Comparison of ENCODE assay signal across 11 cellular contexts in the genomic region with DNA sequence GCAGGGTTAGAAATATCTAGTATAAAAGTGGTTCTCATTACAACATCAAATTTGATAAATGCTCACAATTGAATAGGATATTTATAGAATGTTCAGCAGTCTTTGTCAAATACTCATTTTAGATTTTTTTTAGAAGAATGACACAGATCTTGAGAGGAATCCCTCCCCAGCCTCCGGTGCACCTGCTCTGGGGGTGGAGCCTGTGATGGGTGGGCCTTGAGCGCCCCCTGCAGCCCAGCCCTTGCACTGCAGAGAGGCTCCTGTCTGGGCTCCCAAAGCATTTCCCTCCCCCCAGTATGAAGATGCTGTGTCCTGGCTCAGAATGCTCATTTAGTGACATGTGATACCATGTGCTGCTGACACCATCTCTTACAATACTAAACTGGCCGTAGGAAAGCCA.
DNase-seq lines count a peak whose midpoint lies in the region; ATAC-seq, FAIRE-seq and TF ChIP-seq lines count a peak whose summit lies in the region.
"Had no signal": no experiment of that assay in that cellular context is flagged by ENCODE, and none has a peak within 500 bp of the region (broad histone marks: within the 10 kb centered on the region; RNA-seq: fewer than 3 reads in every experiment).

No MANE protein-coding gene starts in this region.

- H3K27me3 ChIP-seq in HCT116 (ENCODE audit: insufficient read depth, low read length) = no peaks in the 10 kb centered on the region
- no peaks in the 10 kb centered on the region; a peak in 1 of 5 replicates for H3K27me3 ChIP-seq in K562 (ENCODE audit: control insufficient read depth in 2 of 2, insufficient read depth in 2 of 2, low read length in 2 of 2)
- no peaks in the 10 kb centered on the region for H3K27me3 ChIP-seq in thyroid gland
- H3K27me3 ChIP-seq in left ventricle myocardium inferior (ENCODE audit: low read depth) = peaks cover 68% of the 10 kb centered on the region
- H3K27me3 ChIP-seq in mesendoderm (ENCODE audit: insufficient read depth, low read length, poor library complexity) = no peaks in the 10 kb centered on the region

- no peak overlapping the region for H2BK120ac ChIP-seq in mesendoderm (ENCODE audit: low read depth, low read length)

- intact Hi-C loops in HCT116 (cut with micrococcal nuclease) = no loop called here
- intact Hi-C loops in activated CD4-positive, alpha-beta T cell treated with anti-CD3 and anti-CD28 coated beads for 36 hours (cut with DNase I, micrococcal nuclease) = loop anchor here in 1 of 2 experiments (1.0 kb wide), 1 partner anchor 9 kb away; no protein-coding TSS in a partner anchor
- intact Hi-C loops in K562 (cut with micrococcal nuclease) = no loop called here
- intact Hi-C loops in thyroid gland (cut with DNase I) = no loop called here
- intact Hi-C loops in left ventricle myocardium inferior (cut with micrococcal nuclease) = no loop called here

- no peaks in the 10 kb centered on the region for H3K4me1 Mint-ChIP-seq in activated CD4-positive, alpha-beta T cell treated with anti-CD3 and anti-CD28 coated beads for 36 hours

- no peaks in the 10 kb centered on the region for H3K9me3 Mint-ChIP-seq in activated CD4-positive, alpha-beta T cell treated with anti-CD3 and anti-CD28 coated beads for 36 hours (ENCODE audit: low read depth)
- H3K9me3 Mint-ChIP-seq: natural killer cell treated with Interleukin-12 subunit alpha and Interleukin-12 subunit beta and Interleukin-15 and Interleukin-18, amount 100 ng/mL, for 72 hours; type B pancreatic cell had no signal

- H2AK5ac ChIP-seq in mesendoderm (ENCODE audit: low read length) = no peak overlapping the region

- no peak overlapping the region for H2BK15ac ChIP-seq in mesendoderm (replicated peaks; ENCODE audit: low read depth)

- no peak overlapping the region for H4K8ac ChIP-seq in mesendoderm (ENCODE audit: low read depth, low read length)

- H4K5ac ChIP-seq in mesendoderm (ENCODE audit: low read length) = no peak overlapping the region

- WGBS in K562 (ENCODE audit: insufficient coverage, low coverage, missing lambda C conversion rate) = 3% methylated on average over 3 of the region's 3 CpGs
- 28 to 79% methylated on average over 2 to 3 of the region's 3 CpGs for WGBS in thyroid gland, 2 donors
- WGBS in mesendoderm (ENCODE audit: extremely low coverage, insufficient coverage, low lambda C conversion rate) = no CpG with 5 or more reads among the region's 3 CpGs

- H3K4me1 ChIP-seq in HCT116 (ENCODE audit: control insufficient read depth in 1 of 2, insufficient read depth in 2 of 2, low read length in 2 of 2) (no peaks in the 10 kb centered on the region), K562 (replicated peaks in 1 of 2; ENCODE audit: control insufficient read depth in 2 of 2, insufficient read depth in 2 of 2, low read length in 2 of 2) (no peaks in the 10 kb centered on the region), thyroid gland (no peaks in the 10 kb centered on the region), left ventricle myocardium inferior (no peaks in the 10 kb centered on the region), mesendoderm (ENCODE audit: control insufficient read depth, low read depth, low read length) (no peaks in the 10 kb centered on the region)

- no peak overlapping the region for H3K56ac ChIP-seq in mesendoderm (ENCODE audit: low read length)

- CTCF ChIA-PET in HCT116 (lab: Charles Lee) = no interaction called here
- CTCF ChIA-PET in activated CD4-positive, alpha-beta T cell treated with anti-CD3 and anti-CD28 coated beads for 36 hours (lab: Charles Lee) = interaction anchor here (0.9 to 2.2 kb wide), 13 partner anchors 9 to 98 kb away, joined by 3 to 8 read pairs (median 4); no protein-coding TSS in a partner anchor
- CTCF ChIA-PET in K562 (lab: Yijun Ruan, JAX; ENCODE audit: low intra/inter-chr PET ratio) = no interaction called here

- H3K4me2 ChIP-seq in HCT116 (ENCODE audit: low read length) = no peak overlapping the region
- no peak overlapping the region for H3K4me2 ChIP-seq in K562 (ENCODE audit: insufficient read depth, low read length)
- H3K4me2 ChIP-seq in mesendoderm (ENCODE audit: low read length) = no peak overlapping the region

- TF ChIP-seq CTCF in HCT116 (IDR thresholded peaks at IDR 0.05 in 2 of 3, conservative IDR thresholded peaks at IDR 0.05 in 1 of 3; ENCODE audit: borderline replicate concordance in 1 of 3, insufficient read depth in 1 of 3, low read depth in 2 of 3, low read length in 2 of 3) (peak in 2 of 3 experiments; percentile 18 to 28; a peak in 1 of 6 replicates), K562 (IDR thresholded peaks at IDR 0.05 in 2 of 3, conservative IDR thresholded peaks at IDR 0.05 in 1 of 3; ENCODE audit: insufficient read depth in 2 of 3, low read depth in 1 of 3, low read length in 3 of 3) (peak; percentile 36 to 56 (median 41); a peak in 4 of 6 replicates), thyroid gland (IDR thresholded peaks at IDR 0.05) (no peak), left ventricle myocardium inferior (IDR thresholded peaks at IDR 0.05; ENCODE audit: borderline replicate concordance) (no peak)

- H3K27ac ChIP-seq in HCT116 (ENCODE audit: low read depth, low read length) (no peak overlapping the region), K562 (ENCODE audit: extremely low read depth, low read depth, low read length) (no peak overlapping the region), thyroid gland (no peak overlapping the region), left ventricle myocardium inferior (replicated peaks) (no peak overlapping the region), mesendoderm (ENCODE audit: low read depth, low read length) (no peak overlapping the region)

- no peak overlapping the region for H3K4ac ChIP-seq in mesendoderm (ENCODE audit: low read depth, low read length)

- H3K79me1 ChIP-seq in mesendoderm (ENCODE audit: low read length) = no peaks in the 10 kb centered on the region

- H2AFZ ChIP-seq in HCT116 (ENCODE audit: low read depth, low read length, poor library complexity, severe bottlenecking) (no peak overlapping the region), K562 (ENCODE audit: low read depth, low read length) (no peak overlapping the region)

- no peak for TF ChIP-seq EP300 in K562 (IDR thresholded peaks at IDR 0.05; ENCODE audit: low read length)

- in situ Hi-C loops in K562 (cut with MboI) = no loop called here

- DNase-seq in HCT116 (ENCODE audit: low read depth, low spot score) (no peak), K562 (ENCODE audit: extremely low read depth in 1 of 4, low spot score in 3 of 4) (peak; percentile 9 to 57 (median 46)), cerebellar nuclear complex (lab: John Stamatoyannopoulos, UW) (no peak), thyroid gland (no peak), left ventricle myocardium inferior (no peak), mesendoderm (no peak)
- peak; percentile 83 for DNase-seq in activated CD4-positive, alpha-beta T cell treated with anti-CD3 and anti-CD28 coated beads for 36 hours
- DNase-seq in stimulated activated CD8-positive, alpha-beta memory T cell treated with anti-CD3 and anti-CD28 coated beads, Interleukin-4, amount 100 ng/mL, for 48 hours = peak; percentile 81
- DNase-seq: NCI-H1694 treated with DMSO at 0.1 percent for 48 hours had no signal

- H3K4me3 ChIP-seq in HCT116 (replicated peaks in 1 of 2; ENCODE audit: low read depth in 1 of 2, low read length in 2 of 2) (no peak overlapping the region), K562 (no peak overlapping the region), thyroid gland (replicated peaks in 1 of 3) (no peak overlapping the region), left ventricle myocardium inferior (no peak overlapping the region), mesendoderm (ENCODE audit: low read length) (no peak overlapping the region)

- H3K4me3 Mint-ChIP-seq in activated CD4-positive, alpha-beta T cell treated with anti-CD3 and anti-CD28 coated beads for 36 hours = no peak overlapping the region
- H3K4me3 Mint-ChIP-seq: natural killer cell treated with Interleukin-12 subunit alpha and Interleukin-12 subunit beta and Interleukin-15 and Interleukin-18, amount 100 ng/mL, for 72 hours; type B pancreatic cell had no signal

- H3K9ac ChIP-seq in HCT116 (ENCODE audit: low read length) (no peak overlapping the region), K562 (ENCODE audit: insufficient read depth in 1 of 2, low read depth in 2 of 2, low read length in 2 of 2) (no peak overlapping the region), mesendoderm (ENCODE audit: low read length) (no peak overlapping the region)

- no peak overlapping the region for H2BK5ac ChIP-seq in mesendoderm (ENCODE audit: low read length)

- H3K27ac Mint-ChIP-seq in activated CD4-positive, alpha-beta T cell treated with anti-CD3 and anti-CD28 coated beads for 36 hours = no peak overlapping the region
- H3K27ac Mint-ChIP-seq: natural killer cell treated with Interleukin-12 subunit alpha and Interleukin-12 subunit beta and Interleukin-15 and Interleukin-18, amount 100 ng/mL, for 72 hours; type B pancreatic cell had no signal

- no peak for FAIRE-seq in K562 (lab: Jason Lieb, UNC)

- no peak overlapping the region for H3K18ac ChIP-seq in mesendoderm (ENCODE audit: low read length)

- H3K36me3 ChIP-seq in HCT116 (ENCODE audit: control insufficient read depth in 1 of 2, insufficient read depth in 2 of 2, low read length in 2 of 2) (no peaks in the 10 kb centered on the region), K562 (ENCODE audit: control insufficient read depth, insufficient read depth, low read length) (no peaks in the 10 kb centered on the region), thyroid gland (no peaks in the 10 kb centered on the region), left ventricle myocardium inferior (no peaks in the 10 kb centered on the region), mesendoderm (ENCODE audit: control insufficient read depth, insufficient read depth, low read length) (no peaks in the 10 kb centered on the region)

- H3K79me2 ChIP-seq in HCT116 (ENCODE audit: insufficient read depth, low read length) = no peaks in the 10 kb centered on the region
- H3K79me2 ChIP-seq in K562 (ENCODE audit: control insufficient read depth, insufficient read depth, low read length) = no peaks in the 10 kb centered on the region
- H3K79me2 ChIP-seq in mesendoderm (ENCODE audit: control insufficient read depth, insufficient read depth, low read length) = no peaks in the 10 kb centered on the region

- H3K23ac ChIP-seq in mesendoderm (ENCODE audit: low read length) = no peak overlapping the region

- ATAC-seq in HCT116 (no peak), K562 (no peak)
- ATAC-seq in activated CD4-positive, alpha-beta T cell treated with anti-CD3 and anti-CD28 coated beads for 36 hours = peak; percentile 80

- H3K9me3 ChIP-seq in HCT116 (ENCODE audit: control insufficient read depth in 1 of 2, insufficient read depth in 1 of 2, low read depth in 1 of 2, low read length in 2 of 2) (peaks cover 0 to 6% of the 10 kb centered on the region in 2 experiments; a peak in 2 of 4 replicates), K562 (replicated peaks; ENCODE audit: control insufficient read depth, insufficient read depth, low read depth, low read length) (no peaks in the 10 kb centered on the region), thyroid gland (no peaks in the 10 kb centered on the region), left ventricle myocardium inferior (replicated peaks) (no peaks in the 10 kb centered on the region)

- H4K20me1 ChIP-seq in HCT116 (ENCODE audit: insufficient read depth) = no peaks in the 10 kb centered on the region
- no peaks in the 10 kb centered on the region for H4K20me1 ChIP-seq in K562 (replicated peaks; ENCODE audit: control insufficient read depth, insufficient read depth, low read length)

- no peaks in the 10 kb centered on the region for H3K9me1 ChIP-seq in K562 (ENCODE audit: control insufficient read depth, insufficient read depth, low read length)

- H3K27me3 Mint-ChIP-seq in activated CD4-positive, alpha-beta T cell treated with anti-CD3 and anti-CD28 coated beads for 36 hours = no peaks in the 10 kb centered on the region
- H3K27me3 Mint-ChIP-seq: type B pancreatic cell had no signal

- POLR2A ChIA-PET in HCT116 (lab: Charles Lee) (no interaction called here), K562 (lab: Yijun Ruan, JAX) (no interaction called here)
- POLR2A ChIA-PET in activated CD4-positive, alpha-beta T cell treated with anti-CD3 and anti-CD28 coated beads for 36 hours (lab: Charles Lee) = no interaction called here

- TF ChIP-seq RAD21 in HCT116 (IDR thresholded peaks at IDR 0.05; ENCODE audit: low read depth) (no peak), K562 (CRISPR knock-in tag; conservative IDR thresholded peaks at IDR 0.05 in 1 of 2, IDR thresholded peaks at IDR 0.05 in 1 of 2) (no peak)

- BruUV-seq in HCT116 (replicated peaks; lab: Mats Ljungman, UMichigan) (no TSS peak), K562 (replicated peaks; lab: Mats Ljungman, UMichigan) (no TSS peak)

- no peaks in the 10 kb centered on the region for H3K9me2 ChIP-seq in HCT116 (ENCODE audit: insufficient read depth)

- no peaks in the 10 kb centered on the region for H3K36me3 Mint-ChIP-seq in activated CD4-positive, alpha-beta T cell treated with anti-CD3 and anti-CD28 coated beads for 36 hours (ENCODE audit: low read depth)
- H3K36me3 Mint-ChIP-seq: natural killer cell treated with Interleukin-12 subunit alpha and Interleukin-12 subunit beta and Interleukin-15 and Interleukin-18, amount 100 ng/mL, for 72 hours; type B pancreatic cell had no signal

- RAD21 ChIA-PET in HCT116 (lab: Charles Lee; ENCODE audit: low non-redundant PET in 1 of 2, low total read pairs in 2 of 2, uncharacterized antibody in 2 of 2, unreplicated experiment in 2 of 2) = no interaction called here

- no peak for TF ChIP-seq POLR2A in HCT116 (IDR thresholded peaks at IDR 0.05; ENCODE audit: borderline replicate concordance, extremely low read depth, insufficient read depth, insufficient read length)
- TF ChIP-seq POLR2A in K562 (conservative IDR thresholded peaks at IDR 0.05) = no peak
- TF ChIP-seq POLR2A in thyroid gland (IDR thresholded peaks at IDR 0.05) = no peak

Comparison
In these comparisons a context has a peak if more than half of its experiments do, and no peak if none do; other contexts are left out.
1. DNase-seq: peak in activated CD4-positive, alpha-beta T cell treated with anti-CD3 and anti-CD28 coated beads for 36 hours (single experiment), K562 (4 of 4) and stimulated activated CD8-positive, alpha-beta memory T cell treated with anti-CD3 and anti-CD28 coated beads, Interleukin-4, amount 100 ng/mL, for 48 hours (single experiment); none in HCT116 (single experiment), cerebellar nuclear complex (0 of 2), thyroid gland (0 of 2), left ventricle myocardium inferior (single experiment) and mesendoderm (single experiment).
2. CTCF ChIP-seq: peak in HCT116 (2 of 3) and K562 (3 of 3); none in thyroid gland (0 of 6) and left ventricle myocardium inferior (single experiment).